In the genomic region with DNA sequence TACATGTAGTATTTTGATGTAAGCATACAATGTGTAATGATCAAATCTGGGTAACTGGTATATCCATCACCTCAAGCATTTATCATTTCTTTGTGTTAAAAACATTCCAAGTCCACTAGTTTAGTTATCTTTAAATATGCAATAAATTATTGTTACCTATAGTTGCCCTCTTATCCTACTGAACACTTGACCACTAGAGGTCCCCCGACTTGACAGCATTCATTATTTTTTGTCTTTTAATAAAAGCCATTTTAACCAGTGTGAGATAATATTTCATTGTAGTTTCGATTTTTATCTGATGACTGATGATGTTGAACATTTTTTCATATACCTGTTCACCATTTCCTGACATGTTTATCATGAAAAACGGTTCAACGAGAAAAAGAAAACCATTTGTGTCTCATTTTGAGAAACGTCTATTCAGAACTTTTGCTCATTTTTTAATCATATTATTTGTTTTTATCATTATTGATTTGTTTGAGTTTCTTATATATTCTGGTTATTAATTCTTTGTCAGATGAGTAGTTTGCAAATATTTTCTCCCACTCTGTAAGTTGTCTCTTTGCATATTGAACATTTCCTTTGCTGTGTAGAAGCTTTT, we compare ENCODE assay signal across 8 cellular contexts.
DNase-seq lines count a peak whose midpoint lies in the region; ATAC-seq and TF ChIP-seq lines count a peak whose summit lies in the region.
"Had no signal": no experiment of that assay in that cellular context is flagged by ENCODE, and none has a peak within 500 bp of the region (broad histone marks: within the 10 kb centered on the region; RNA-seq: fewer than 3 reads in every experiment).

No MANE protein-coding gene starts in this region.

- ATAC-seq in lower lobe of right lung (no peak), GM18505 (IDR thresholded peaks at IDR 0.05; ENCODE audit: unreplicated experiment) (no peak), GM21825 (IDR thresholded peaks at IDR 0.05; ENCODE audit: unreplicated experiment) (no peak)

- DNase-seq in GM06990 (ENCODE audit: extremely low read depth, insufficient read length): no peak
- DNase-seq in adrenal gland: peak in 2 of 7 donors; percentile 13 to 40
- DNase-seq in lower lobe of right lung: no peak
- DNase-seq in NCI-H524 treated with DMSO at 0.1 percent for 48 hours (lab: John Stamatoyannopoulos, UW): no peak
- DNase-seq: activated gamma-delta T cell treated with Interleukin-2 at 50 U/mL for 16 hours had no signal

- 53 to 60% (median 57%) methylated on average over 5 of the region's 5 CpGs for WGBS in adrenal gland, 4 donors

- TF ChIP-seq POLR2A in adrenal gland (IDR thresholded peaks at IDR 0.05): no peak
- TF ChIP-seq POLR2A in GM18505 (IDR thresholded peaks at IDR 0.05; ENCODE audit: borderline replicate concordance, extremely low read depth, insufficient read depth, insufficient read length): no peak

- H3K27ac ChIP-seq in adrenal gland: no peak overlapping the region
- H3K27ac ChIP-seq in lower lobe of right lung: no peak overlapping the region

- H3K27me3 ChIP-seq in GM06990 (replicated peaks; ENCODE audit: control insufficient read depth, insufficient read depth, low read length): no peaks in the 10 kb centered on the region
- H3K27me3 ChIP-seq in adrenal gland: no peaks in the 10 kb centered on the region
- H3K27me3 ChIP-seq in lower lobe of right lung (ENCODE audit: low read depth): no peaks in the 10 kb centered on the region

- no peak for TF ChIP-seq EP300 in Ishikawa (IDR thresholded peaks at IDR 0.05; ENCODE audit: borderline replicate concordance)

- no peak overlapping the region for H3K4me3 ChIP-seq in GM06990 (replicated peaks; ENCODE audit: low read depth, low read length)
- no peak overlapping the region for H3K4me3 ChIP-seq in adrenal gland
- no peak overlapping the region for H3K4me3 ChIP-seq in lower lobe of right lung

- H3K36me3 ChIP-seq in GM06990 (ENCODE audit: control insufficient read depth, insufficient read depth, low read length) (no peaks in the 10 kb centered on the region), adrenal gland (replicated peaks in 1 of 2) (no peaks in the 10 kb centered on the region), lower lobe of right lung (no peaks in the 10 kb centered on the region)

- intact Hi-C loops in adrenal gland (cut with DNase I): no loop called here
- intact Hi-C loops in lower lobe of right lung (cut with DNase I): no loop called here

- H3K4me1 ChIP-seq in adrenal gland (replicated peaks in 1 of 2) (no peaks in the 10 kb centered on the region), lower lobe of right lung (no peaks in the 10 kb centered on the region)

- TF ChIP-seq CTCF in GM06990 (IDR thresholded peaks at IDR 0.05; ENCODE audit: insufficient read depth, low read length, poor library complexity, severe bottlenecking) (peak; percentile 36), adrenal gland (IDR thresholded peaks at IDR 0.05) (peak; percentile 41 to 63 (median 53)), lower lobe of right lung (IDR thresholded peaks at IDR 0.05) (peak; percentile 28)

- H3K9me3 ChIP-seq in adrenal gland (replicated peaks in 1 of 3): no peaks in the 10 kb centered on the region
- no peaks in the 10 kb centered on the region for H3K9me3 ChIP-seq in lower lobe of right lung

- TF ChIP-seq RAD21 in Ishikawa (IDR thresholded peaks at IDR 0.05; ENCODE audit: low read depth): peak; percentile 41; the same call in 1 of the 2 replicates

TF ChIP-seq in Ishikawa, 13 proteins besides CTCF, POLR2A, EP300 and RAD21:
- TF ChIP-seq MAX (IDR thresholded peaks at IDR 0.05) (no peak), REST (IDR thresholded peaks at IDR 0.05; ENCODE audit: low read depth) (no peak), TAF1 (IDR thresholded peaks at IDR 0.05; ENCODE audit: low read depth) (no peak), CEBPB (IDR thresholded peaks at IDR 0.05) (no peak), CREB1 (IDR thresholded peaks at IDR 0.05; ENCODE audit: low read depth) (no peak), TCF12 (IDR thresholded peaks at IDR 0.05; ENCODE audit: low read depth) (no peak)
- TF ChIP-seq, protein P1, sequence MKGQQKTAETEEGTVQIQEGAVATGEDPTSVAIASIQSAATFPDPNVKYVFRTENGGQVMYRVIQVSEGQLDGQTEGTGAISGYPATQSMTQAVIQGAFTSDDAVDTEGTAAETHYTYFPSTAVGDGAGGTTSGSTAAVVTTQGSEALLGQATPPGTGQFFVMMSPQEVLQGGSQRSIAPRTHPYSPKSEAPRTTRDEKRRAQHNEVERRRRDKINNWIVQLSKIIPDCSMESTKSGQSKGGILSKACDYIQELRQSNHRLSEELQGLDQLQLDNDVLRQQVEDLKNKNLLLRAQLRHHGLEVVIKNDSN (IDR thresholded peaks at IDR 0.05): no peak
